2 cellular contexts compared by ENCODE assay signal in the genomic region with DNA sequence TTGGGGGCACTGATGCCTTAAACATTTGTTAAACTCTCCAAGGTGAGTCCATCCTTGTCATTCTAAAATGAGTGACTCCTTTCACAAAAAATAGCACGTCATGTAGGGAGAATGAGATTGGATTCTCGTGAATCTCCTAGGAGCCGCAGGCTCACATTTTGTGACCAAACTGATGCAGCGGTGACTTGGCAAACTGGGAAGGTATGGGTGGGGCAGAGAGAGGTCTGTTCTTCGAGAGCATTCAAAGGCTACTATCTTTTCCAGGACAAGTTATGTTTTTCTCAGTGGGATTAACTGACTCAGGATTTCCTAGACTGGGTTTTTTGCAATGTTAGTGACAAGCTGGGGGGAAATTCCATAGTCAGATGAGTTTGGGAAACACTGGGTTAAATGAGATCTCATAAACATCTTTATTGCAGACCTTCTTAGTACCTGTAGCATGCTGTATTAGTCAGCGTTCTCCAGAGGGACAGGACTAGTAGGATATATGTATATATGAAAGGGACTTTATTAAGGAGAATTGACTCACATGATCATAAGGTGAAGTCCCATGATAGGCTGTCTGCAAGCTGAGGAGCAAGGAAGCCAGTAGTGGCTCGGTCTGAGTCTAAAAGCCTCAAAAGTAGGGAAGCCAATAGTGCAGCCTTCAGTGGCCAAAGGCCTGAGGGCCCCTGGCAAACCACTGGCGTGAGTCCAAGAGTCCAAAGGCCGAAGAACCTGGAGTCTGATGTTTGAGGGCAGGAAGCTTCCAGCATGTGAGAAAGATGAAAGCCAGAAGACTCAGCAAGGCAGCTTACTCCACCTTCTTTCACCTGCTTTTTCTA.
TF ChIP-seq lines count a peak whose summit lies in the region.

No MANE protein-coding gene starts in this region.

TF ChIP-seq in GM23338, 12 proteins besides CTCF, POLR2A, EP300 and RAD21 (continued from another document and continues in another):
- TF ChIP-seq STAT1 (IDR thresholded peaks at IDR 0.05; ENCODE audit: unreplicated experiment) = no peak
- no peak for TF ChIP-seq POLR2AphosphoS5 (IDR thresholded peaks at IDR 0.05; ENCODE audit: low read depth)
- TF ChIP-seq CREB1 (CRISPR knock-in tag; IDR thresholded peaks at IDR 0.05; ENCODE audit: low read depth) = no peak
- no peak for TF ChIP-seq ZNF331 (CRISPR knock-in tag; IDR thresholded peaks at IDR 0.05; ENCODE audit: low read depth)
- TF ChIP-seq, protein P1, sequence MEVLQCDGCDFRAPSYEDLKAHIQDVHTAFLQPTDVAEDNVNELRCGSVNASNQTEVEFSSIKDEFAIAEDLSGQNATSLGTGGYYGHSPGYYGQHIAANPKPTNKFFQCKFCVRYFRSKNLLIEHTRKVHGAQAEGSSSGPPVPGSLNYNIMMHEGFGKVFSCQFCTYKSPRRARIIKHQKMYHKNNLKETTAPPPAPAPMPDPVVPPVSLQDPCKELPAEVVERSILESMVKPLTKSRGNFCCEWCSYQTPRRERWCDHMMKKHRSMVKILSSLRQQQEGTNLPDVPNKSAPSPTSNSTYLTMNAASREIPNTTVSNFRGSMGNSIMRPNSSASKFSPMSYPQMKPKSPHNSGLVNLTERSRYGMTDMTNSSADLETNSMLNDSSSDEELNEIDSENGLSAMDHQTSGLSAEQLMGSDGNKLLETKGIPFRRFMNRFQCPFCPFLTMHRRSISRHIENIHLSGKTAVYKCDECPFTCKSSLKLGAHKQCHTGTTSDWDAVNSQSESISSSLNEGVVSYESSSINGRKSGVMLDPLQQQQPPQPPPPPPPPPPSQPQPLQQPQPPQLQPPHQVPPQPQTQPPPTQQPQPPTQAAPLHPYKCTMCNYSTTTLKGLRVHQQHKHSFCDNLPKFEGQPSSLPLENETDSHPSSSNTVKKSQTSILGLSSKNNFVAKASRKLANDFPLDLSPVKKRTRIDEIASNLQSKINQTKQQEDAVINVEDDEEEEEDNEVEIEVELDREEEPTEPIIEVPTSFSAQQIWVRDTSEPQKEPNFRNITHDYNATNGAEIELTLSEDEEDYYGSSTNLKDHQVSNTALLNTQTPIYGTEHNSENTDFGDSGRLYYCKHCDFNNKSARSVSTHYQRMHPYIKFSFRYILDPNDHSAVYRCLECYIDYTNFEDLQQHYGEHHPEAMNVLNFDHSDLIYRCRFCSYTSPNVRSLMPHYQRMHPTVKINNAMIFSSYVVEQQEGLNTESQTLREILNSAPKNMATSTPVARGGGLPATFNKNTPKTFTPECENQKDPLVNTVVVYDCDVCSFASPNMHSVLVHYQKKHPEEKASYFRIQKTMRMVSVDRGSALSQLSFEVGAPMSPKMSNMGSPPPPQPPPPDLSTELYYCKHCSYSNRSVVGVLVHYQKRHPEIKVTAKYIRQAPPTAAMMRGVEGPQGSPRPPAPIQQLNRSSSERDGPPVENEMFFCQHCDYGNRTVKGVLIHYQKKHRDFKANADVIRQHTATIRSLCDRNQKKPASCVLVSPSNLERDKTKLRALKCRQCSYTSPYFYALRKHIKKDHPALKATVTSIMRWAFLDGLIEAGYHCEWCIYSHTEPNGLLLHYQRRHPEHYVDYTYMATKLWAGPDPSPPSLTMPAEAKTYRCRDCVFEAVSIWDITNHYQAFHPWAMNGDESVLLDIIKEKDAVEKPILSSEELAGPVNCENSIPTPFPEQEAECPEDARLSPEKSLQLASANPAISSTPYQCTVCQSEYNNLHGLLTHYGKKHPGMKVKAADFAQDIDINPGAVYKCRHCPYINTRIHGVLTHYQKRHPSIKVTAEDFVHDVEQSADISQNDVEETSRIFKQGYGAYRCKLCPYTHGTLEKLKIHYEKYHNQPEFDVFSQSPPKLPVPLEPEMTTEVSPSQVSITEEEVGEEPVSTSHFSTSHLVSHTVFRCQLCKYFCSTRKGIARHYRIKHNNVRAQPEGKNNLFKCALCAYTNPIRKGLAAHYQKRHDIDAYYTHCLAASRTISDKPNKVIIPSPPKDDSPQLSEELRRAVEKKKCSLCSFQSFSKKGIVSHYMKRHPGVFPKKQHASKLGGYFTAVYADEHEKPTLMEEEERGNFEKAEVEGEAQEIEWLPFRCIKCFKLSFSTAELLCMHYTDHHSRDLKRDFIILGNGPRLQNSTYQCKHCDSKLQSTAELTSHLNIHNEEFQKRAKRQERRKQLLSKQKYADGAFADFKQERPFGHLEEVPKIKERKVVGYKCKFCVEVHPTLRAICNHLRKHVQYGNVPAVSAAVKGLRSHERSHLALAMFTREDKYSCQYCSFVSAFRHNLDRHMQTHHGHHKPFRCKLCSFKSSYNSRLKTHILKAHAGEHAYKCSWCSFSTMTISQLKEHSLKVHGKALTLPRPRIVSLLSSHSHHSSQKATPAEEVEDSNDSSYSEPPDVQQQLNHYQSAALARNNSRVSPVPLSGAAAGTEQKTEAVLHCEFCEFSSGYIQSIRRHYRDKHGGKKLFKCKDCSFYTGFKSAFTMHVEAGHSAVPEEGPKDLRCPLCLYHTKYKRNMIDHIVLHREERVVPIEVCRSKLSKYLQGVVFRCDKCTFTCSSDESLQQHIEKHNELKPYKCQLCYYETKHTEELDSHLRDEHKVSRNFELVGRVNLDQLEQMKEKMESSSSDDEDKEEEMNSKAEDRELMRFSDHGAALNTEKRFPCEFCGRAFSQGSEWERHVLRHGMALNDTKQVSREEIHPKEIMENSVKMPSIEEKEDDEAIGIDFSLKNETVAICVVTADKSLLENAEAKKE (CRISPR knock-in tag; IDR thresholded peaks at IDR 0.05) = no peak
- no peak for TF ChIP-seq EZH2 (IDR thresholded peaks at IDR 0.05; ENCODE audit: low read depth, unreplicated experiment)
- TF ChIP-seq NANOG (IDR thresholded peaks at IDR 0.05; ENCODE audit: borderline replicate concordance) = no peak
- TF ChIP-seq EZH2phosphoT487 (IDR thresholded peaks at IDR 0.05; ENCODE audit: unreplicated experiment) = no peak
- TF ChIP-seq ZNF114 (CRISPR knock-in tag; IDR thresholded peaks at IDR 0.05) = no peak
- TF ChIP-seq, protein P2, sequence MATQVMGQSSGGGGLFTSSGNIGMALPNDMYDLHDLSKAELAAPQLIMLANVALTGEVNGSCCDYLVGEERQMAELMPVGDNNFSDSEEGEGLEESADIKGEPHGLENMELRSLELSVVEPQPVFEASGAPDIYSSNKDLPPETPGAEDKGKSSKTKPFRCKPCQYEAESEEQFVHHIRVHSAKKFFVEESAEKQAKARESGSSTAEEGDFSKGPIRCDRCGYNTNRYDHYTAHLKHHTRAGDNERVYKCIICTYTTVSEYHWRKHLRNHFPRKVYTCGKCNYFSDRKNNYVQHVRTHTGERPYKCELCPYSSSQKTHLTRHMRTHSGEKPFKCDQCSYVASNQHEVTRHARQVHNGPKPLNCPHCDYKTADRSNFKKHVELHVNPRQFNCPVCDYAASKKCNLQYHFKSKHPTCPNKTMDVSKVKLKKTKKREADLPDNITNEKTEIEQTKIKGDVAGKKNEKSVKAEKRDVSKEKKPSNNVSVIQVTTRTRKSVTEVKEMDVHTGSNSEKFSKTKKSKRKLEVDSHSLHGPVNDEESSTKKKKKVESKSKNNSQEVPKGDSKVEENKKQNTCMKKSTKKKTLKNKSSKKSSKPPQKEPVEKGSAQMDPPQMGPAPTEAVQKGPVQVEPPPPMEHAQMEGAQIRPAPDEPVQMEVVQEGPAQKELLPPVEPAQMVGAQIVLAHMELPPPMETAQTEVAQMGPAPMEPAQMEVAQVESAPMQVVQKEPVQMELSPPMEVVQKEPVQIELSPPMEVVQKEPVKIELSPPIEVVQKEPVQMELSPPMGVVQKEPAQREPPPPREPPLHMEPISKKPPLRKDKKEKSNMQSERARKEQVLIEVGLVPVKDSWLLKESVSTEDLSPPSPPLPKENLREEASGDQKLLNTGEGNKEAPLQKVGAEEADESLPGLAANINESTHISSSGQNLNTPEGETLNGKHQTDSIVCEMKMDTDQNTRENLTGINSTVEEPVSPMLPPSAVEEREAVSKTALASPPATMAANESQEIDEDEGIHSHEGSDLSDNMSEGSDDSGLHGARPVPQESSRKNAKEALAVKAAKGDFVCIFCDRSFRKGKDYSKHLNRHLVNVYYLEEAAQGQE (IDR thresholded peaks at IDR 0.05; ENCODE audit: unreplicated experiment) = no peak

TF ChIP-seq in HepG2, 621 proteins besides CTCF, POLR2A, EP300 and RAD21 (continued from another document and continues in another):
- TF ChIP-seq ZNF644 (CRISPR knock-in tag; IDR thresholded peaks at IDR 0.05; ENCODE audit: low read depth) (0 out of 2 replicates have a peak, but pooled peaks have one; percentile 32), NFE2L2 (IDR thresholded peaks at IDR 0.05; ENCODE audit: low read length) (no peak), ELF3 (CRISPR knock-in tag; IDR thresholded peaks at IDR 0.05) (peak; percentile 37; the same call in 1 of the 2 replicates), FOXJ3 (CRISPR knock-in tag; IDR thresholded peaks at IDR 0.05; ENCODE audit: borderline replicate concordance) (peak; percentile 57; the same call in 1 of the 2 replicates), NCOR1 (IDR thresholded peaks at IDR 0.05; ENCODE audit: borderline replicate concordance, low read length) (no peak; the same call in 1 of the 2 replicates), ZNF546 (CRISPR knock-in tag; conservative IDR thresholded peaks at IDR 0.05) (no peak), HDAC2 (CRISPR knock-in tag; IDR thresholded peaks at IDR 0.05) (0 out of 2 replicates have a peak, but pooled peaks have one; percentile 18), RNF2 (conservative IDR thresholded peaks at IDR 0.05; ENCODE audit: low read depth) (no peak), SNRNP70 (IDR thresholded peaks at IDR 0.05; ENCODE audit: low read depth, low read length) (no peak), ASH2L (IDR thresholded peaks at IDR 0.05; ENCODE audit: insufficient read length, low read depth, low read length) (peak; percentile 79), ETV5 (CRISPR knock-in tag; IDR thresholded peaks at IDR 0.05; ENCODE audit: borderline replicate concordance) (peak; percentile 54; the same call in 1 of the 2 replicates), NR2C2 (CRISPR knock-in tag; IDR thresholded peaks at IDR 0.05; ENCODE audit: borderline replicate concordance) (no peak), NR2F2 (IDR thresholded peaks at IDR 0.05; ENCODE audit: borderline replicate concordance, low read depth) (no peak), ZNF607 (CRISPR knock-in tag; IDR thresholded peaks at IDR 0.05; ENCODE audit: borderline replicate concordance) (no peak), ZNF660 (CRISPR knock-in tag; IDR thresholded peaks at IDR 0.05; ENCODE audit: borderline replicate concordance, low read depth) (no peak), HNRNPH1 (optimal IDR thresholded peaks at IDR 0.05; ENCODE audit: low read depth, low read length) (no peak), TBX2 (CRISPR knock-in tag; IDR thresholded peaks at IDR 0.05; ENCODE audit: borderline replicate concordance) (no peak; the same call in 1 of the 2 replicates), SKI (IDR thresholded peaks at IDR 0.05; ENCODE audit: partially characterized antibody) (no peak), CREM (IDR thresholded peaks at IDR 0.05) (no peak), CREM (CRISPR knock-in tag; IDR thresholded peaks at IDR 0.05) (no peak), SP1 (IDR thresholded peaks at IDR 0.05) (no peak), SP1 (CRISPR knock-in tag; IDR thresholded peaks at IDR 0.05) (no peak), JUNB (CRISPR knock-in tag; IDR thresholded peaks at IDR 0.05; ENCODE audit: borderline replicate concordance) (no peak), SMAD9 (CRISPR knock-in tag; IDR thresholded peaks at IDR 0.05) (no peak), CBX5 (CRISPR knock-in tag; IDR thresholded peaks at IDR 0.05; ENCODE audit: borderline replicate concordance) (peak; percentile 28; the same call in 1 of the 2 replicates), ZNF121 (CRISPR knock-in tag; IDR thresholded peaks at IDR 0.05) (no peak), ZNF557 (CRISPR knock-in tag; IDR thresholded peaks at IDR 0.05) (no peak), TMF1 (CRISPR knock-in tag; IDR thresholded peaks at IDR 0.05; ENCODE audit: low read depth) (no peak), HNRNPUL1 (IDR thresholded peaks at IDR 0.05; ENCODE audit: low read depth, low read length) (no peak), KDM6A (CRISPR knock-in tag; IDR thresholded peaks at IDR 0.05; ENCODE audit: low read depth) (peak; percentile 64; the same call in 1 of the 2 replicates)
- TF ChIP-seq, protein P3, sequence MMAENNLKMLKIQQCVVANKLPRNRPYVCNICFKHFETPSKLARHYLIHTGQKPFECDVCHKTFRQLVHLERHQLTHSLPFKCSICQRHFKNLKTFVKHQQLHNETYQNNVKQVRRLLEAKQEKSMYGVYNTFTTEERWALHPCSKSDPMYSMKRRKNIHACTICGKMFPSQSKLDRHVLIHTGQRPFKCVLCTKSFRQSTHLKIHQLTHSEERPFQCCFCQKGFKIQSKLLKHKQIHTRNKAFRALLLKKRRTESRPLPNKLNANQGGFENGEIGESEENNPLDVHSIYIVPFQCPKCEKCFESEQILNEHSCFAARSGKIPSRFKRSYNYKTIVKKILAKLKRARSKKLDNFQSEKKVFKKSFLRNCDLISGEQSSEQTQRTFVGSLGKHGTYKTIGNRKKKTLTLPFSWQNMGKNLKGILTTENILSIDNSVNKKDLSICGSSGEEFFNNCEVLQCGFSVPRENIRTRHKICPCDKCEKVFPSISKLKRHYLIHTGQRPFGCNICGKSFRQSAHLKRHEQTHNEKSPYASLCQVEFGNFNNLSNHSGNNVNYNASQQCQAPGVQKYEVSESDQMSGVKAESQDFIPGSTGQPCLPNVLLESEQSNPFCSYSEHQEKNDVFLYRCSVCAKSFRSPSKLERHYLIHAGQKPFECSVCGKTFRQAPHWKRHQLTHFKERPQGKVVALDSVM (CRISPR knock-in tag; IDR thresholded peaks at IDR 0.05) = no peak
- TF ChIP-seq, protein P4, sequence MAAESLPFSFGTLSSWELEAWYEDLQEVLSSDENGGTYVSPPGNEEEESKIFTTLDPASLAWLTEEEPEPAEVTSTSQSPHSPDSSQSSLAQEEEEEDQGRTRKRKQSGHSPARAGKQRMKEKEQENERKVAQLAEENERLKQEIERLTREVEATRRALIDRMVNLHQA (CRISPR knock-in tag; IDR thresholded peaks at IDR 0.05) = no peak
- TF ChIP-seq, protein P5, sequence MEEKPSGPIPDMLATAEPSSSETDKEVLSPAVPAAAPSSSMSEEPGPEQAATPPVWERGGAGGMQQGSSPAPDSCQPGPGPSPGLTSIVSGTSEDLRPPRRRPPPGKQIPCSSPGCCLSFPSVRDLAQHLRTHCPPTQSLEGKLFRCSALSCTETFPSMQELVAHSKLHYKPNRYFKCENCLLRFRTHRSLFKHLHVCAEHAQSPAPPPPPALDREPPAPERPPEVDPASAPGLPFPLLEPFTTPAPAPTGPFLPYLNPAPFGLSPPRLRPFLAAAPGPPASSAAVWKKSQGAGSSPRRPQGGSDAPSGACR (CRISPR knock-in tag; IDR thresholded peaks at IDR 0.05) = no peak
- TF ChIP-seq, protein P6, sequence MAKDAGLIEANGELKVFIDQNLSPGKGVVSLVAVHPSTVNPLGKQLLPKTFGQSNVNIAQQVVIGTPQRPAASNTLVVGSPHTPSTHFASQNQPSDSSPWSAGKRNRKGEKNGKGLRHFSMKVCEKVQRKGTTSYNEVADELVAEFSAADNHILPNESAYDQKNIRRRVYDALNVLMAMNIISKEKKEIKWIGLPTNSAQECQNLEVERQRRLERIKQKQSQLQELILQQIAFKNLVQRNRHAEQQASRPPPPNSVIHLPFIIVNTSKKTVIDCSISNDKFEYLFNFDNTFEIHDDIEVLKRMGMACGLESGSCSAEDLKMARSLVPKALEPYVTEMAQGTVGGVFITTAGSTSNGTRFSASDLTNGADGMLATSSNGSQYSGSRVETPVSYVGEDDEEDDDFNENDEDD (CRISPR knock-in tag; IDR thresholded peaks at IDR 0.05; ENCODE audit: borderline replicate concordance) = 0 out of 2 replicates have a peak, but pooled peaks have one; percentile 25
- TF ChIP-seq, protein P7, sequence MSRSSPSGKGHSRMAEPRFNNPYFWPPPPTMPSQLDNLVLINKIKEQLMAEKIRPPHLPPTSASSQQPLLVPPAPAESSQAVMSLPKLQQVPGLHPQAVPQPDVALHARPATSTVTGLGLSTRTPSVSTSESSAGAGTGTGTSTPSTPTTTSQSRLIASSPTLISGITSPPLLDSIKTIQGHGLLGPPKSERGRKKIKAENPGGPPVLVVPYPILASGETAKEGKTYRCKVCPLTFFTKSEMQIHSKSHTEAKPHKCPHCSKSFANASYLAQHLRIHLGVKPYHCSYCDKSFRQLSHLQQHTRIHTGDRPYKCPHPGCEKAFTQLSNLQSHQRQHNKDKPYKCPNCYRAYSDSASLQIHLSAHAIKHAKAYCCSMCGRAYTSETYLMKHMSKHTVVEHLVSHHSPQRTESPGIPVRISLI (CRISPR knock-in tag; IDR thresholded peaks at IDR 0.05; ENCODE audit: borderline replicate concordance) = no peak
